ENCODE assay signal across 17 cellular contexts in the genomic region with DNA sequence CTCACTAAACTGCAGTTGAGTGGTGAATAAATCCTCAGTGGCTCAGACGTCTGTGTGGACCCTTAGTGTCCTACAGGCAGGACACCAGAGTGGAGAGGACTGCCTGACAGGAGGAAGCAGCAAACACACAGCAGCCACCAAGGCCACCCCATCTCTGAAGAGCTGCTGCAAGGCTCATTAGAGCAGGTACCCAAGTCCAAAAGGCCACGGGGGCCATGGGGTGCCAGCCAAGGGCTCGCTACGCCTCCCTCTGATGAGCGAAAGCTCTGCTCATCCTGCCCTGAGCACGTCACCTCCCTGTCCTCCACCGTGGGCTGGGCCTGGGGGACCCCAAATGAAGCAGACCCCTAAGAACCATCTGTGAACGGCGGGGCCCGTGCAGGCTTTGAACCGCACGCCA.
"Had no signal": no experiment of that assay in that cellular context is flagged by ENCODE, and none has a peak within 500 bp of the region (broad histone marks: within the 10 kb centered on the region; RNA-seq: fewer than 3 reads in every experiment).

No MANE protein-coding gene starts in this region.

- H3K27ac ChIP-seq: parathyroid adenoma, upper lobe of left lung had no signal

- H3K4me1 ChIP-seq: parathyroid adenoma had no signal

- H3K27me3 Mint-ChIP-seq: T-helper 17 cell had no signal

- H3K4me3 ChIP-seq: upper lobe of left lung had no signal

- H3K9me3 ChIP-seq: upper lobe of left lung had no signal

- H3K27me3 ChIP-seq: upper lobe of left lung had no signal

- H3K9me3 Mint-ChIP-seq: endodermal cell, nephron progenitor cell had no signal

- DNase-seq: activated CD4-positive, alpha-beta T cell treated with anti-CD3 and anti-CD28 coated beads, Interleukin-2, amount 50 U/mL, for 48 hours; activated CD4-positive, CD25-positive, alpha-beta regulatory T cell; activated naive CD4-positive, alpha-beta T cell treated with Interleukin-2 at 50 U/mL for 16 hours; dermis blood vessel endothelial cell; endodermal cell; erythroblast; hippocampal formation; kidney glomerular epithelial cell; nephron progenitor cell; retina; SIG-M5; stimulated activated CD4-positive, alpha-beta T cell treated with anti-CD3 and anti-CD28 coated beads, Interleukin-2, amount 100 ng/mL, for 24 hours; stimulated activated naive CD4-positive, alpha-beta T cell; substantia nigra; T-helper 17 cell had no signal

- ATAC-seq: T-helper 17 cell had no signal

- H3K4me1 Mint-ChIP-seq: endodermal cell, nephron progenitor cell, T-helper 17 cell had no signal

- H3K4me3 Mint-ChIP-seq: endodermal cell, nephron progenitor cell, T-helper 17 cell had no signal

- H3K27ac Mint-ChIP-seq: endodermal cell, nephron progenitor cell, T-helper 17 cell had no signal
